10 cellular contexts compared by ENCODE assay signal in the genomic region with DNA sequence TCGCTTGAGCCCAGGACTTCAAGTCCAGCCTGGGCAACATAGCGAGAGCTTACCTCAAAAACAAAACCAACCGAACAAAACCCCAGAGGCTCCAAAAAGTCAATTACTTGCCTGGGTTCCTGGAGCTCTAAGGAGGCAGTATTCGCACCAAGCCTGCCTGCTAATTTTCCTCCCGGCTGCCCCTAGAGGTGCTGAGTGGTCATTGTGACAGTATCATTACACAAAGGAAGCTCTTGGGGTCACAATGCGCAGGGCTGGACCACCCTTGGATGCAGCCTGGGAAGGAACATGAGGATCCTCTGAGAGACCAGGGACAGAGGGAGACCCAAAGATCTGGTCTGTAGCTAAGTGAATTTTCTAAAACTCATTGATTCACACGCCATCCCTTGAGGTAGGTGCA. TPM values are rescaled to one million over a fixed set of nuclear protein-coding genes. Genes with fewer than 3 reads are reported as not detected.
A peak's percentile ranks its signal among the peaks of the same experiment; 100 is the strongest.
DNase-seq lines count a peak whose midpoint lies in the region; ATAC-seq and TF ChIP-seq lines count a peak whose summit lies in the region.
"Had no signal": no experiment of that assay in that cellular context is flagged by ENCODE, and none has a peak within 500 bp of the region (broad histone marks: within the 10 kb centered on the region; RNA-seq: fewer than 3 reads in every experiment).

No MANE protein-coding gene starts in this region.

- H3K36me3 ChIP-seq in left ventricle myocardium inferior (no peaks in the 10 kb centered on the region), RWPE2 (ENCODE audit: low read depth) (no peaks in the 10 kb centered on the region), upper lobe of right lung (no peaks in the 10 kb centered on the region)

- TF ChIP-seq CTCF in left ventricle myocardium inferior (IDR thresholded peaks at IDR 0.05; ENCODE audit: borderline replicate concordance) (peak; percentile 39), RWPE2 (IDR thresholded peaks at IDR 0.05; ENCODE audit: poor library complexity, severe bottlenecking) (peak; percentile 27), fibroblast of villous mesenchyme (IDR thresholded peaks at IDR 0.05; ENCODE audit: insufficient read depth, low read depth, low read length) (peak; percentile 63), upper lobe of right lung (IDR thresholded peaks at IDR 0.05) (peak; percentile 39)

- H3K9me3 ChIP-seq in left ventricle myocardium inferior (replicated peaks) (no peaks in the 10 kb centered on the region), RWPE2 (ENCODE audit: severe bottlenecking) (no peaks in the 10 kb centered on the region), upper lobe of right lung (no peaks in the 10 kb centered on the region)

- H3K4me1 ChIP-seq in left ventricle myocardium inferior (peaks cover 22% of the 10 kb centered on the region), RWPE2 (ENCODE audit: insufficient read depth, poor library complexity, severe bottlenecking) (peaks cover 8% of the 10 kb centered on the region), upper lobe of right lung (peaks cover 17% of the 10 kb centered on the region)

- DNase-seq in left ventricle myocardium inferior (no peak), left ventricle myocardium superior (no peak), RWPE2 (ENCODE audit: low spot score) (no peak), fibroblast of villous mesenchyme (ENCODE audit: low read depth) (no peak), upper lobe of right lung (no peak), NCI-H1417 treated with DMSO at 0.1 percent for 48 hours (lab: John Stamatoyannopoulos, UW) (no peak)
- no peak for DNase-seq in effector CD4-positive, alpha-beta T cell
- DNase-seq: activated T-cell treated with anti-CD3 and anti-CD28 coated beads, Interleukin-2, amount 50 U/mL, for 4 hours; NCI-H2171 had no signal

- ATAC-seq in left ventricle myocardium superior (no peak), RWPE2 (ENCODE audit: low read depth) (peak; percentile 20; the same call in 1 of the 3 replicates), upper lobe of right lung (peak; percentile 20), GM21737 (IDR thresholded peaks at IDR 0.05; ENCODE audit: unreplicated experiment) (no peak)

- H3K27me3 ChIP-seq in left ventricle myocardium inferior (ENCODE audit: low read depth), result peaks cover 37% of the 10 kb centered on the region
- no peaks in the 10 kb centered on the region for H3K27me3 ChIP-seq in RWPE2 (ENCODE audit: insufficient read depth, poor library complexity, severe bottlenecking)
- peaks cover 19% of the 10 kb centered on the region for H3K27me3 ChIP-seq in upper lobe of right lung

- H3K27ac ChIP-seq in left ventricle myocardium inferior (replicated peaks) (no peak overlapping the region), RWPE2 (ENCODE audit: poor library complexity, severe bottlenecking) (no peak overlapping the region), upper lobe of right lung (no peak overlapping the region)

- intact Hi-C loops in left ventricle myocardium inferior (cut with micrococcal nuclease) (no loop called here), left ventricle myocardium superior (cut with micrococcal nuclease) (no loop called here), upper lobe of right lung (cut with DNase I) (no loop called here)

- H3K4me3 ChIP-seq in left ventricle myocardium inferior (no peak overlapping the region), RWPE2 (ENCODE audit: severe bottlenecking) (no peak overlapping the region), fibroblast of villous mesenchyme (ENCODE audit: low read depth, low read length) (no peak overlapping the region), upper lobe of right lung (no peak overlapping the region)

RNA-seq across cellular contexts. Expression of a gene that starts 8.5 kb away (rescaled TPM):
- total RNA-seq in left ventricle myocardium inferior (1.2 TPM), left ventricle myocardium superior (0.84 TPM), fibroblast of villous mesenchyme (2.3 and 2.6 TPM in 2 replicates), upper lobe of right lung (3.6 TPM)

RNA-seq across cellular contexts. Expression of a gene that starts 18.6 kb away (rescaled TPM):
- total RNA-seq in left ventricle myocardium inferior, result 88.5 TPM
- total RNA-seq in left ventricle myocardium superior, result 101 TPM
- total RNA-seq in fibroblast of villous mesenchyme, result 13.8 and 20.9 TPM in 2 replicates
- 56.9 TPM for total RNA-seq in upper lobe of right lung

RNA-seq across cellular contexts. Expression of a gene that starts 25.1 kb away (rescaled TPM):
- 16.8 TPM for total RNA-seq in left ventricle myocardium inferior
- 18.5 TPM for total RNA-seq in left ventricle myocardium superior
- 5.5 and 8.6 TPM in 2 replicates for total RNA-seq in fibroblast of villous mesenchyme
- total RNA-seq in upper lobe of right lung, result 55.0 TPM

RNA-seq across cellular contexts. Expression of a gene that starts 38.2 kb away (rescaled TPM):
- total RNA-seq in left ventricle myocardium inferior (52.7 TPM), left ventricle myocardium superior (55.6 TPM), fibroblast of villous mesenchyme (101 and 106 TPM in 2 replicates), upper lobe of right lung (190 TPM)

Comparison
In these comparisons a context has a peak if more than half of its experiments do, and no peak if none do; other contexts are left out.
1. ATAC-seq: peak in RWPE2 (single experiment) and upper lobe of right lung (single experiment); none in left ventricle myocardium superior (single experiment) and GM21737 (single experiment).
2. Peak in every context shown above with its lines, with median percentiles within 50 percentile points of each other: CTCF ChIP-seq.